In genomic region chr2:73239776-73240175, GRCh38 we compare ENCODE assay signal across 21 cellular contexts. TPM values are rescaled to one million over a fixed set of nuclear protein-coding genes. Genes with fewer than 3 reads are reported as not detected.
DNase-seq lines count a peak whose midpoint lies in the region; ATAC-seq and TF ChIP-seq lines count a peak whose summit lies in the region.
"Had no signal": no experiment of that assay in that cellular context is flagged by ENCODE, and none has a peak within 500 bp of the region (broad histone marks: within the 10 kb centered on the region; RNA-seq: fewer than 3 reads in every experiment).

No MANE protein-coding gene starts in this region.

- peaks cover 81% of the 10 kb centered on the region for H3K79me2 ChIP-seq in GM23338 (replicated peaks; ENCODE audit: insufficient read depth)

- H3K27ac Mint-ChIP-seq in GM23338 = no peak overlapping the region
- H3K27ac Mint-ChIP-seq in activated naive CD8-positive, alpha-beta T cell treated with anti-CD3 and anti-CD28 coated beads, Interleukin-2, amount 50 U/mL, for 24 hours = peak overlapping the region; percentile 0

- peaks cover 44% of the 10 kb centered on the region for H3K36me3 ChIP-seq in GM23338 (ENCODE audit: insufficient read depth)
- H3K36me3 ChIP-seq in effector memory CD4-positive, alpha-beta T cell (ENCODE audit: control insufficient read depth, insufficient read depth, low read length) = peaks cover 44% of the 10 kb centered on the region

- H3K36me3 Mint-ChIP-seq in GM23338 (ENCODE audit: low read depth) = peaks cover 75% of the 10 kb centered on the region
- peaks cover 72% of the 10 kb centered on the region for H3K36me3 Mint-ChIP-seq in activated naive CD8-positive, alpha-beta T cell treated with anti-CD3 and anti-CD28 coated beads, Interleukin-2, amount 50 U/mL, for 24 hours (ENCODE audit: low read depth)

- no peaks in the 10 kb centered on the region for H3K9me2 ChIP-seq in GM23338 (ENCODE audit: insufficient read depth)

- no peak overlapping the region for H3K4me2 ChIP-seq in GM23338
- H3K4me2 ChIP-seq: KMS-11 had no signal

- no peak for ATAC-seq in GM23338
- ATAC-seq in activated naive CD8-positive, alpha-beta T cell treated with anti-CD3 and anti-CD28 coated beads, Interleukin-2, amount 50 U/mL, for 24 hours = no peak

- no peak overlapping the region for H3K4me3 ChIP-seq in GM23338
- H3K4me3 ChIP-seq in fibroblast of pulmonary artery (replicated peaks; ENCODE audit: low read depth, low read length) = no peak overlapping the region
- H3K4me3 ChIP-seq in effector memory CD4-positive, alpha-beta T cell (ENCODE audit: insufficient read depth, low read depth, low read length, poor library complexity, severe bottlenecking) = no peak overlapping the region
- H3K4me3 ChIP-seq: SK-N-MC, spleen, vagina had no signal

- TF ChIP-seq CTCF in GM23338 (conservative IDR thresholded peaks at IDR 0.05; ENCODE audit: low read depth in 2 of 2) (no peak), fibroblast of pulmonary artery (IDR thresholded peaks at IDR 0.05; ENCODE audit: low read length, missing control alignments) (no peak)

- peaks cover 6% of the 10 kb centered on the region; the same call in 1 of the 2 replicates for H3F3A ChIP-seq in GM23338 (replicated peaks; ENCODE audit: low read depth)

- H3K4me1 Mint-ChIP-seq in GM23338 = peaks cover 29% of the 10 kb centered on the region
- H3K4me1 Mint-ChIP-seq in activated naive CD8-positive, alpha-beta T cell treated with anti-CD3 and anti-CD28 coated beads, Interleukin-2, amount 50 U/mL, for 24 hours = peaks cover 47% of the 10 kb centered on the region

- no peak overlapping the region for H2AFZ ChIP-seq in GM23338
- H2AFZ ChIP-seq: parathyroid adenoma had no signal

- H3K9me3 ChIP-seq in effector memory CD4-positive, alpha-beta T cell (ENCODE audit: control insufficient read depth, low read length) = no peaks in the 10 kb centered on the region
- H3K9me3 ChIP-seq: spleen, vagina had no signal

- peaks cover 3% of the 10 kb centered on the region for H3K27me3 Mint-ChIP-seq in GM23338 (ENCODE audit: insufficient read depth, low read depth, poor library complexity)
- no peaks in the 10 kb centered on the region for H3K27me3 Mint-ChIP-seq in activated naive CD8-positive, alpha-beta T cell treated with anti-CD3 and anti-CD28 coated beads, Interleukin-2, amount 50 U/mL, for 24 hours

- peaks cover 29% of the 10 kb centered on the region for H3K4me1 ChIP-seq in GM23338 (ENCODE audit: insufficient read depth)
- peaks cover 5% of the 10 kb centered on the region for H3K4me1 ChIP-seq in effector memory CD4-positive, alpha-beta T cell (ENCODE audit: control insufficient read depth, insufficient read depth, low read length, poor library complexity, severe bottlenecking)

- H4K20me1 ChIP-seq in GM23338 (replicated peaks; ENCODE audit: insufficient read depth) = peaks cover 82% of the 10 kb centered on the region

- no peaks in the 10 kb centered on the region for H3K27me3 ChIP-seq in GM23338 (ENCODE audit: insufficient read depth)
- no peaks in the 10 kb centered on the region for H3K27me3 ChIP-seq in effector memory CD4-positive, alpha-beta T cell (replicated peaks; ENCODE audit: control insufficient read depth, insufficient read depth, low read length, poor library complexity, severe bottlenecking)
- H3K27me3 ChIP-seq: spleen, vagina had no signal

- H3K27ac ChIP-seq in GM23338 (ENCODE audit: low read depth) = peak overlapping the region; percentile 78; the same call in 1 of the 2 replicates
- no peak overlapping the region for H3K27ac ChIP-seq in effector memory CD4-positive, alpha-beta T cell (ENCODE audit: insufficient read depth, low read length, poor library complexity, severe bottlenecking)
- H3K27ac ChIP-seq: HL-60, KMS-11, parathyroid adenoma, SK-N-MC, vagina had no signal

- DNase-seq in AG08395 (ENCODE audit: low spot score) (peak; percentile 22), GM23338 (ENCODE audit: low spot score) (no peak), fibroblast of pulmonary artery (ENCODE audit: low read depth) (peak; percentile 88), iPS-NIHi7 (ENCODE audit: extremely low spot score) (no peak), CD1c-positive myeloid dendritic cell (ENCODE audit: extremely low spot score) (no peak), hepatic stellate cell (ENCODE audit: low spot score) (no peak)
- no peak for DNase-seq in activated naive CD8-positive, alpha-beta T cell treated with anti-CD3 and anti-CD28 coated beads, Interleukin-2, amount 50 U/mL, for 24 hours
- no peak for DNase-seq in effector memory CD4-positive, alpha-beta T cell
- DNase-seq: activated effector memory CD4-positive, alpha-beta T cell treated with Interleukin-2 at 50 U/mL for 16 hours; Calu3; effector CD8-positive, alpha-beta T cell; NCI-H146; NCI-H446 treated with DMSO at 0.1 percent for 48 hours; spleen had no signal

- no peak overlapping the region for H3K4me3 Mint-ChIP-seq in GM23338
- H3K4me3 Mint-ChIP-seq in activated naive CD8-positive, alpha-beta T cell treated with anti-CD3 and anti-CD28 coated beads, Interleukin-2, amount 50 U/mL, for 24 hours = no peak overlapping the region

- no peaks in the 10 kb centered on the region for H3K9me3 Mint-ChIP-seq in GM23338
- H3K9me3 Mint-ChIP-seq in activated naive CD8-positive, alpha-beta T cell treated with anti-CD3 and anti-CD28 coated beads, Interleukin-2, amount 50 U/mL, for 24 hours = no peaks in the 10 kb centered on the region

TF ChIP-seq in GM23338, 12 proteins besides CTCF, POLR2A, EP300 and RAD21 (continues in another document):
- TF ChIP-seq STAT1 (IDR thresholded peaks at IDR 0.05; ENCODE audit: unreplicated experiment) (no peak), NANOG (IDR thresholded peaks at IDR 0.05; ENCODE audit: borderline replicate concordance) (no peak), POLR2AphosphoS5 (IDR thresholded peaks at IDR 0.05; ENCODE audit: low read depth) (no peak), EZH2 (IDR thresholded peaks at IDR 0.05; ENCODE audit: low read depth, unreplicated experiment) (no peak), ETS1 (IDR thresholded peaks at IDR 0.05) (no peak), ZNF114 (CRISPR knock-in tag; IDR thresholded peaks at IDR 0.05) (no peak), JUNB (IDR thresholded peaks at IDR 0.05; ENCODE audit: unreplicated experiment) (no peak), ZNF331 (CRISPR knock-in tag; IDR thresholded peaks at IDR 0.05; ENCODE audit: low read depth) (no peak), EZH2phosphoT487 (IDR thresholded peaks at IDR 0.05; ENCODE audit: unreplicated experiment) (no peak)
- TF ChIP-seq, protein P1, sequence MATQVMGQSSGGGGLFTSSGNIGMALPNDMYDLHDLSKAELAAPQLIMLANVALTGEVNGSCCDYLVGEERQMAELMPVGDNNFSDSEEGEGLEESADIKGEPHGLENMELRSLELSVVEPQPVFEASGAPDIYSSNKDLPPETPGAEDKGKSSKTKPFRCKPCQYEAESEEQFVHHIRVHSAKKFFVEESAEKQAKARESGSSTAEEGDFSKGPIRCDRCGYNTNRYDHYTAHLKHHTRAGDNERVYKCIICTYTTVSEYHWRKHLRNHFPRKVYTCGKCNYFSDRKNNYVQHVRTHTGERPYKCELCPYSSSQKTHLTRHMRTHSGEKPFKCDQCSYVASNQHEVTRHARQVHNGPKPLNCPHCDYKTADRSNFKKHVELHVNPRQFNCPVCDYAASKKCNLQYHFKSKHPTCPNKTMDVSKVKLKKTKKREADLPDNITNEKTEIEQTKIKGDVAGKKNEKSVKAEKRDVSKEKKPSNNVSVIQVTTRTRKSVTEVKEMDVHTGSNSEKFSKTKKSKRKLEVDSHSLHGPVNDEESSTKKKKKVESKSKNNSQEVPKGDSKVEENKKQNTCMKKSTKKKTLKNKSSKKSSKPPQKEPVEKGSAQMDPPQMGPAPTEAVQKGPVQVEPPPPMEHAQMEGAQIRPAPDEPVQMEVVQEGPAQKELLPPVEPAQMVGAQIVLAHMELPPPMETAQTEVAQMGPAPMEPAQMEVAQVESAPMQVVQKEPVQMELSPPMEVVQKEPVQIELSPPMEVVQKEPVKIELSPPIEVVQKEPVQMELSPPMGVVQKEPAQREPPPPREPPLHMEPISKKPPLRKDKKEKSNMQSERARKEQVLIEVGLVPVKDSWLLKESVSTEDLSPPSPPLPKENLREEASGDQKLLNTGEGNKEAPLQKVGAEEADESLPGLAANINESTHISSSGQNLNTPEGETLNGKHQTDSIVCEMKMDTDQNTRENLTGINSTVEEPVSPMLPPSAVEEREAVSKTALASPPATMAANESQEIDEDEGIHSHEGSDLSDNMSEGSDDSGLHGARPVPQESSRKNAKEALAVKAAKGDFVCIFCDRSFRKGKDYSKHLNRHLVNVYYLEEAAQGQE (IDR thresholded peaks at IDR 0.05; ENCODE audit: unreplicated experiment) = no peak

RNA-seq across cellular contexts. Expression of gene CCT7, which starts 5.7 kb away (rescaled TPM):
- 516 and 642 TPM in 2 replicates for total RNA-seq in GM23338 (2014; rRNA removed; shearing (Covaris generic))
- 269 and 287 TPM in 2 replicates for polyA plus RNA-seq in GM23338 (2016; fragmentation: Nextera tagmentation; extraction: Ambion mirVana)

RNA-seq across cellular contexts. Expression of gene PRADC1, which starts 6.7 kb away (rescaled TPM):
- total RNA-seq in GM23338 (2014; rRNA removed; shearing (Covaris generic)) = 6.5 and 8.6 TPM in 2 replicates
- polyA plus RNA-seq in GM23338 (2016; fragmentation: Nextera tagmentation; extraction: Ambion mirVana) = 6.8 and 8.3 TPM in 2 replicates

RNA-seq across cellular contexts. Expression of gene SMYD5, which starts 25.7 kb away (rescaled TPM):
- 45.8 and 47.3 TPM in 2 replicates for total RNA-seq in GM23338 (2014; rRNA removed; shearing (Covaris generic))
- 17.9 and 20.5 TPM in 2 replicates for polyA plus RNA-seq in GM23338 (2016; fragmentation: Nextera tagmentation; extraction: Ambion mirVana)

RNA-seq across cellular contexts. Expression of gene NOTO, which starts 37.4 kb away (rescaled TPM):
- 0.47 and 0.73 TPM in 2 replicates for total RNA-seq in GM23338 (2014; rRNA removed; shearing (Covaris generic))
- 0.06 and 0.12 TPM in 2 replicates for polyA plus RNA-seq in GM23338 (2016; fragmentation: Nextera tagmentation; extraction: Ambion mirVana)
- total RNA-seq: Calu3, lower leg skin, myocyte, spleen, vagina had no signal
- polyA plus RNA-seq: spleen had no signal

RNA-seq across cellular contexts. Expression of gene FBXO41, which starts 44.5 kb away (rescaled TPM):
- total RNA-seq in GM23338 (2014; rRNA removed; shearing (Covaris generic)) = 13.8 and 16.5 TPM in 2 replicates
- polyA plus RNA-seq in GM23338 (2016; fragmentation: Nextera tagmentation; extraction: Ambion mirVana) = 3.1 and 3.5 TPM in 2 replicates

Comparison
In these comparisons a context has a peak if more than half of its experiments do, and no peak if none do; other contexts are left out.
1. DNase-seq: peak in AG08395 (single experiment) and fibroblast of pulmonary artery (single experiment); none in GM23338 (single experiment), activated naive CD8-positive, alpha-beta T cell treated with anti-CD3 and anti-CD28 coated beads, Interleukin-2, amount 50 U/mL, for 24 hours (single experiment), iPS-NIHi7 (single experiment), CD1c-positive myeloid dendritic cell (single experiment), hepatic stellate cell (single experiment) and effector memory CD4-positive, alpha-beta T cell (0 of 3).